Comparison of ENCODE assay signal across 1 cellular context in genomic region chr2:127829845-127830246, GRCh38.
TF ChIP-seq lines count a peak whose summit lies in the region.

No MANE protein-coding gene starts in this region.

TF ChIP-seq in GM12878, 131 proteins besides CTCF, POLR2A, EP300 and RAD21 (continues in another document):
- peak in 1 of 2 experiments; percentile 86; a peak in 2 of 4 replicates for TF ChIP-seq ETV6 (conservative IDR thresholded peaks at IDR 0.05 in 1 of 2, IDR thresholded peaks at IDR 0.05 in 1 of 2; ENCODE audit: borderline replicate concordance in 1 of 2, low read depth in 1 of 2)
- TF ChIP-seq HDAC2 (IDR thresholded peaks at IDR 0.05) = no peak
- TF ChIP-seq, protein P1, sequence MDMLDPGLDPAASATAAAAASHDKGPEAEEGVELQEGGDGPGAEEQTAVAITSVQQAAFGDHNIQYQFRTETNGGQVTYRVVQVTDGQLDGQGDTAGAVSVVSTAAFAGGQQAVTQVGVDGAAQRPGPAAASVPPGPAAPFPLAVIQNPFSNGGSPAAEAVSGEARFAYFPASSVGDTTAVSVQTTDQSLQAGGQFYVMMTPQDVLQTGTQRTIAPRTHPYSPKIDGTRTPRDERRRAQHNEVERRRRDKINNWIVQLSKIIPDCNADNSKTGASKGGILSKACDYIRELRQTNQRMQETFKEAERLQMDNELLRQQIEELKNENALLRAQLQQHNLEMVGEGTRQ (IDR thresholded peaks at IDR 0.05; ENCODE audit: borderline replicate concordance, low read depth, low read length) = no peak
- TF ChIP-seq FOS (IDR thresholded peaks at IDR 0.05; ENCODE audit: borderline replicate concordance, extremely low read depth, insufficient read length) = no peak
- TF ChIP-seq, protein P2, sequence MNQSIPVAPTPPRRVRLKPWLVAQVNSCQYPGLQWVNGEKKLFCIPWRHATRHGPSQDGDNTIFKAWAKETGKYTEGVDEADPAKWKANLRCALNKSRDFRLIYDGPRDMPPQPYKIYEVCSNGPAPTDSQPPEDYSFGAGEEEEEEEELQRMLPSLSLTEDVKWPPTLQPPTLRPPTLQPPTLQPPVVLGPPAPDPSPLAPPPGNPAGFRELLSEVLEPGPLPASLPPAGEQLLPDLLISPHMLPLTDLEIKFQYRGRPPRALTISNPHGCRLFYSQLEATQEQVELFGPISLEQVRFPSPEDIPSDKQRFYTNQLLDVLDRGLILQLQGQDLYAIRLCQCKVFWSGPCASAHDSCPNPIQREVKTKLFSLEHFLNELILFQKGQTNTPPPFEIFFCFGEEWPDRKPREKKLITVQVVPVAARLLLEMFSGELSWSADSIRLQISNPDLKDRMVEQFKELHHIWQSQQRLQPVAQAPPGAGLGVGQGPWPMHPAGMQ (IDR thresholded peaks at IDR 0.05; ENCODE audit: borderline replicate concordance) = no peak
- no peak for TF ChIP-seq MYC (IDR thresholded peaks at IDR 0.05; ENCODE audit: insufficient read depth, insufficient read length, insufficient replicate concordance, low read length, severe bottlenecking)
- TF ChIP-seq CUX1 (IDR thresholded peaks at IDR 0.05; ENCODE audit: insufficient replicate concordance, low read depth, low read length) = peak; percentile 86
- peak; percentile 85 for TF ChIP-seq NFIC (IDR thresholded peaks at IDR 0.05; ENCODE audit: low read depth, low read length)
- TF ChIP-seq YBX1 (IDR thresholded peaks at IDR 0.05) = no peak
- TF ChIP-seq SMAD5 (IDR thresholded peaks at IDR 0.05; ENCODE audit: low read depth) = no peak
- no peak for TF ChIP-seq CEBPB (IDR thresholded peaks at IDR 0.05; ENCODE audit: borderline replicate concordance in 1 of 2, low read depth in 2 of 2, low read length in 2 of 2)
- peak; percentile 85 for TF ChIP-seq CREM (IDR thresholded peaks at IDR 0.05; ENCODE audit: low read depth)
- TF ChIP-seq ZBTB4 (CRISPR knock-in tag; IDR thresholded peaks at IDR 0.05) = no peak
- no peak for TF ChIP-seq ZNF24 (IDR thresholded peaks at IDR 0.05)
- TF ChIP-seq, protein P3, sequence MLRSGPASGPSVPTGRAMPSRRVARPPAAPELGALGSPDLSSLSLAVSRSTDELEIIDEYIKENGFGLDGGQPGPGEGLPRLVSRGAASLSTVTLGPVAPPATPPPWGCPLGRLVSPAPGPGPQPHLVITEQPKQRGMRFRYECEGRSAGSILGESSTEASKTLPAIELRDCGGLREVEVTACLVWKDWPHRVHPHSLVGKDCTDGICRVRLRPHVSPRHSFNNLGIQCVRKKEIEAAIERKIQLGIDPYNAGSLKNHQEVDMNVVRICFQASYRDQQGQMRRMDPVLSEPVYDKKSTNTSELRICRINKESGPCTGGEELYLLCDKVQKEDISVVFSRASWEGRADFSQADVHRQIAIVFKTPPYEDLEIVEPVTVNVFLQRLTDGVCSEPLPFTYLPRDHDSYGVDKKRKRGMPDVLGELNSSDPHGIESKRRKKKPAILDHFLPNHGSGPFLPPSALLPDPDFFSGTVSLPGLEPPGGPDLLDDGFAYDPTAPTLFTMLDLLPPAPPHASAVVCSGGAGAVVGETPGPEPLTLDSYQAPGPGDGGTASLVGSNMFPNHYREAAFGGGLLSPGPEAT (IDR thresholded peaks at IDR 0.05; ENCODE audit: low read depth) = peak; percentile 89
- TF ChIP-seq ZNF217 (IDR thresholded peaks at IDR 0.05) = no peak
- TF ChIP-seq, protein P4, sequence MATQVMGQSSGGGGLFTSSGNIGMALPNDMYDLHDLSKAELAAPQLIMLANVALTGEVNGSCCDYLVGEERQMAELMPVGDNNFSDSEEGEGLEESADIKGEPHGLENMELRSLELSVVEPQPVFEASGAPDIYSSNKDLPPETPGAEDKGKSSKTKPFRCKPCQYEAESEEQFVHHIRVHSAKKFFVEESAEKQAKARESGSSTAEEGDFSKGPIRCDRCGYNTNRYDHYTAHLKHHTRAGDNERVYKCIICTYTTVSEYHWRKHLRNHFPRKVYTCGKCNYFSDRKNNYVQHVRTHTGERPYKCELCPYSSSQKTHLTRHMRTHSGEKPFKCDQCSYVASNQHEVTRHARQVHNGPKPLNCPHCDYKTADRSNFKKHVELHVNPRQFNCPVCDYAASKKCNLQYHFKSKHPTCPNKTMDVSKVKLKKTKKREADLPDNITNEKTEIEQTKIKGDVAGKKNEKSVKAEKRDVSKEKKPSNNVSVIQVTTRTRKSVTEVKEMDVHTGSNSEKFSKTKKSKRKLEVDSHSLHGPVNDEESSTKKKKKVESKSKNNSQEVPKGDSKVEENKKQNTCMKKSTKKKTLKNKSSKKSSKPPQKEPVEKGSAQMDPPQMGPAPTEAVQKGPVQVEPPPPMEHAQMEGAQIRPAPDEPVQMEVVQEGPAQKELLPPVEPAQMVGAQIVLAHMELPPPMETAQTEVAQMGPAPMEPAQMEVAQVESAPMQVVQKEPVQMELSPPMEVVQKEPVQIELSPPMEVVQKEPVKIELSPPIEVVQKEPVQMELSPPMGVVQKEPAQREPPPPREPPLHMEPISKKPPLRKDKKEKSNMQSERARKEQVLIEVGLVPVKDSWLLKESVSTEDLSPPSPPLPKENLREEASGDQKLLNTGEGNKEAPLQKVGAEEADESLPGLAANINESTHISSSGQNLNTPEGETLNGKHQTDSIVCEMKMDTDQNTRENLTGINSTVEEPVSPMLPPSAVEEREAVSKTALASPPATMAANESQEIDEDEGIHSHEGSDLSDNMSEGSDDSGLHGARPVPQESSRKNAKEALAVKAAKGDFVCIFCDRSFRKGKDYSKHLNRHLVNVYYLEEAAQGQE (IDR thresholded peaks at IDR 0.05; ENCODE audit: low read depth, low read length) = no peak
- TF ChIP-seq FOXK2 (IDR thresholded peaks at IDR 0.05) = no peak
- TF ChIP-seq ZZZ3 (IDR thresholded peaks at IDR 0.05; ENCODE audit: control insufficient read depth, insufficient read length, low read depth) = no peak
- peak; percentile 69 for TF ChIP-seq NR2F1 (conservative IDR thresholded peaks at IDR 0.05)
- peak; percentile 98 for TF ChIP-seq TCF3 (IDR thresholded peaks at IDR 0.05; ENCODE audit: borderline replicate concordance, insufficient read depth, low read depth, low read length)
- TF ChIP-seq, protein P5, sequence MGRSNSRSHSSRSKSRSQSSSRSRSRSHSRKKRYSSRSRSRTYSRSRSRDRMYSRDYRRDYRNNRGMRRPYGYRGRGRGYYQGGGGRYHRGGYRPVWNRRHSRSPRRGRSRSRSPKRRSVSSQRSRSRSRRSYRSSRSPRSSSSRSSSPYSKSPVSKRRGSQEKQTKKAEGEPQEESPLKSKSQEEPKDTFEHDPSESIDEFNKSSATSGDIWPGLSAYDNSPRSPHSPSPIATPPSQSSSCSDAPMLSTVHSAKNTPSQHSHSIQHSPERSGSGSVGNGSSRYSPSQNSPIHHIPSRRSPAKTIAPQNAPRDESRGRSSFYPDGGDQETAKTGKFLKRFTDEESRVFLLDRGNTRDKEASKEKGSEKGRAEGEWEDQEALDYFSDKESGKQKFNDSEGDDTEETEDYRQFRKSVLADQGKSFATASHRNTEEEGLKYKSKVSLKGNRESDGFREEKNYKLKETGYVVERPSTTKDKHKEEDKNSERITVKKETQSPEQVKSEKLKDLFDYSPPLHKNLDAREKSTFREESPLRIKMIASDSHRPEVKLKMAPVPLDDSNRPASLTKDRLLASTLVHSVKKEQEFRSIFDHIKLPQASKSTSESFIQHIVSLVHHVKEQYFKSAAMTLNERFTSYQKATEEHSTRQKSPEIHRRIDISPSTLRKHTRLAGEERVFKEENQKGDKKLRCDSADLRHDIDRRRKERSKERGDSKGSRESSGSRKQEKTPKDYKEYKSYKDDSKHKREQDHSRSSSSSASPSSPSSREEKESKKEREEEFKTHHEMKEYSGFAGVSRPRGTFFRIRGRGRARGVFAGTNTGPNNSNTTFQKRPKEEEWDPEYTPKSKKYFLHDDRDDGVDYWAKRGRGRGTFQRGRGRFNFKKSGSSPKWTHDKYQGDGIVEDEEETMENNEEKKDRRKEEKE (IDR thresholded peaks at IDR 0.05) = no peak
- no peak; the same call in 1 of the 2 replicates for TF ChIP-seq WRNIP1 (IDR thresholded peaks at IDR 0.05; ENCODE audit: borderline replicate concordance, low read depth, low read length)
- peak; percentile 85 for TF ChIP-seq CHD2 (IDR thresholded peaks at IDR 0.05; ENCODE audit: borderline replicate concordance, low read depth, low read length)
- TF ChIP-seq, protein P6, sequence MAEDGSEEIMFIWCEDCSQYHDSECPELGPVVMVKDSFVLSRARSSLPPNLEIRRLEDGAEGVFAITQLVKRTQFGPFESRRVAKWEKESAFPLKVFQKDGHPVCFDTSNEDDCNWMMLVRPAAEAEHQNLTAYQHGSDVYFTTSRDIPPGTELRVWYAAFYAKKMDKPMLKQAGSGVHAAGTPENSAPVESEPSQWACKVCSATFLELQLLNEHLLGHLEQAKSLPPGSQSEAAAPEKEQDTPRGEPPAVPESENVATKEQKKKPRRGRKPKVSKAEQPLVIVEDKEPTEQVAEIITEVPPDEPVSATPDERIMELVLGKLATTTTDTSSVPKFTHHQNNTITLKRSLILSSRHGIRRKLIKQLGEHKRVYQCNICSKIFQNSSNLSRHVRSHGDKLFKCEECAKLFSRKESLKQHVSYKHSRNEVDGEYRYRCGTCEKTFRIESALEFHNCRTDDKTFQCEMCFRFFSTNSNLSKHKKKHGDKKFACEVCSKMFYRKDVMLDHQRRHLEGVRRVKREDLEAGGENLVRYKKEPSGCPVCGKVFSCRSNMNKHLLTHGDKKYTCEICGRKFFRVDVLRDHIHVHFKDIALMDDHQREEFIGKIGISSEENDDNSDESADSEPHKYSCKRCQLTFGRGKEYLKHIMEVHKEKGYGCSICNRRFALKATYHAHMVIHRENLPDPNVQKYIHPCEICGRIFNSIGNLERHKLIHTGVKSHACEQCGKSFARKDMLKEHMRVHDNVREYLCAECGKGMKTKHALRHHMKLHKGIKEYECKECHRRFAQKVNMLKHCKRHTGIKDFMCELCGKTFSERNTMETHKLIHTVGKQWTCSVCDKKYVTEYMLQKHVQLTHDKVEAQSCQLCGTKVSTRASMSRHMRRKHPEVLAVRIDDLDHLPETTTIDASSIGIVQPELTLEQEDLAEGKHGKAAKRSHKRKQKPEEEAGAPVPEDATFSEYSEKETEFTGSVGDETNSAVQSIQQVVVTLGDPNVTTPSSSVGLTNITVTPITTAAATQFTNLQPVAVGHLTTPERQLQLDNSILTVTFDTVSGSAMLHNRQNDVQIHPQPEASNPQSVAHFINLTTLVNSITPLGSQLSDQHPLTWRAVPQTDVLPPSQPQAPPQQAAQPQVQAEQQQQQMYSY (CRISPR knock-in tag; IDR thresholded peaks at IDR 0.05) = no peak
- no peak for TF ChIP-seq LARP7 (IDR thresholded peaks at IDR 0.05)
- TF ChIP-seq IKZF2 (IDR thresholded peaks at IDR 0.05) = peak; percentile 89 to 90
- TF ChIP-seq ZNF207 (IDR thresholded peaks at IDR 0.05; ENCODE audit: borderline replicate concordance) = no peak
- TF ChIP-seq BACH1 (IDR thresholded peaks at IDR 0.05; ENCODE audit: borderline replicate concordance) = peak; percentile 60; the same call in 1 of the 2 replicates
- no peak for TF ChIP-seq EZH2 (IDR thresholded peaks at IDR 0.05; ENCODE audit: borderline replicate concordance, control insufficient read depth, low read depth, low read length)
- peak; percentile 20 for TF ChIP-seq SIX5 (IDR thresholded peaks at IDR 0.05; ENCODE audit: low read depth, low read length, severe bottlenecking)
